8 cellular contexts compared by ENCODE assay signal in genomic region chr1:169809370-169810095, GRCh38. TPM values are rescaled to one million over a fixed set of nuclear protein-coding genes. Genes with fewer than 3 reads are reported as not detected.
DNase-seq lines count a peak whose midpoint lies in the region; ATAC-seq and TF ChIP-seq lines count a peak whose summit lies in the region.

No MANE protein-coding gene starts in this region.

- H3K4me3 ChIP-seq in adipocyte (ENCODE audit: low read length) (no peak overlapping the region), stomach (no peak overlapping the region), lower leg skin (ENCODE audit: low read depth, poor library complexity, severe bottlenecking) (no peak overlapping the region)

- H3K36me3 ChIP-seq in adipocyte (ENCODE audit: control insufficient read depth, insufficient read depth, low read length, severe bottlenecking) (peaks cover 4% of the 10 kb centered on the region), stomach (peaks cover 0 to 43% (median 35%) of the 10 kb centered on the region in 4 donors)

- H3K9ac ChIP-seq in adipocyte (ENCODE audit: low read length), result no peak overlapping the region

- TF ChIP-seq CTCF in 22Rv1 (IDR thresholded peaks at IDR 0.05), result peak; percentile 89
- peak in 4 of 7 experiments; percentile 26 to 56 (median 38) for TF ChIP-seq CTCF in stomach (IDR thresholded peaks at IDR 0.05)
- no peak for TF ChIP-seq CTCF in lower leg skin (IDR thresholded peaks at IDR 0.05)

- TF ChIP-seq EP300 in stomach (IDR thresholded peaks at IDR 0.05), result no peak

- WGBS in stomach, 5 donors, result 52 to 59% (median 58%) methylated on average over 4 of the region's 4 CpGs
- WGBS in lower leg skin, 2 donors, result 54 to 56% methylated on average over 4 of the region's 4 CpGs

- H3K27me3 ChIP-seq in adipocyte (replicated peaks; ENCODE audit: control insufficient read depth, insufficient read depth, low read length) (no peaks in the 10 kb centered on the region), stomach (no peaks in the 10 kb centered on the region)

- intact Hi-C loops in stomach (cut with DNase I; ENCODE audit: low total_unique reads) (no loop called here), lower leg skin (cut with DNase I; ENCODE audit: low total_unique reads) (no loop called here)

- no peaks in the 10 kb centered on the region for H3K9me3 ChIP-seq in adipocyte (ENCODE audit: control insufficient read depth, low read length)
- H3K9me3 ChIP-seq in stomach, result no peaks in the 10 kb centered on the region

- H3K4me1 ChIP-seq in adipocyte (ENCODE audit: control insufficient read depth, insufficient read depth, low read length) (no peaks in the 10 kb centered on the region), stomach (no peaks in the 10 kb centered on the region)

- DNase-seq in Daoy (ENCODE audit: low read depth) (peak; percentile 8), NCI-H1105 (lab: John Stamatoyannopoulos, UW) (peak; percentile 3), adipocyte (ENCODE audit: low read depth) (peak; percentile 77), hepatic stellate cell (ENCODE audit: low spot score) (peak; percentile 18), stomach (no peak), lower leg skin (ENCODE audit: low spot score in 2 of 2) (no peak)

- no peak for ATAC-seq in GM19035 (IDR thresholded peaks at IDR 0.05; ENCODE audit: unreplicated experiment)

- H3K27ac ChIP-seq in 22Rv1 (no peak overlapping the region), stomach (no peak overlapping the region)

- TF ChIP-seq POLR2A in stomach (IDR thresholded peaks at IDR 0.05) (no peak), lower leg skin (IDR thresholded peaks at IDR 0.05) (no peak)

RNA-seq across cellular contexts. Expression of gene METTL18, which starts 14.8 kb away (rescaled TPM):
- total RNA-seq in Daoy (2014; rRNA removed; shearing (Covaris generic)), result 10.4 and 13.0 TPM in 2 replicates
- total RNA-seq in stomach (10 to 100 TPM in 2 of 5 donors, 1 to 10 TPM in 1, not detected in 2; 6.8 to 12.9 (median 12.5) TPM), lower leg skin (10 to 100 TPM in 1 of 4 donors, 1 to 10 TPM in 3; 2.8 to 10.1 (median 4.7) TPM)
- 1 to 10 TPM; 7.0 to 9.3 (median 7.6) TPM for polyA plus RNA-seq in stomach

Comparison
In these comparisons a context has a peak if more than half of its experiments do, and no peak if none do; other contexts are left out.
1. CTCF ChIP-seq: peak in 22Rv1 (single experiment) and stomach (4 of 7); none in lower leg skin (0 of 3).
2. DNase-seq: peak in Daoy (single experiment), NCI-H1105 (single experiment), adipocyte (single experiment) and hepatic stellate cell (single experiment); none in stomach (single experiment) and lower leg skin (0 of 2).